In the genomic region with DNA sequence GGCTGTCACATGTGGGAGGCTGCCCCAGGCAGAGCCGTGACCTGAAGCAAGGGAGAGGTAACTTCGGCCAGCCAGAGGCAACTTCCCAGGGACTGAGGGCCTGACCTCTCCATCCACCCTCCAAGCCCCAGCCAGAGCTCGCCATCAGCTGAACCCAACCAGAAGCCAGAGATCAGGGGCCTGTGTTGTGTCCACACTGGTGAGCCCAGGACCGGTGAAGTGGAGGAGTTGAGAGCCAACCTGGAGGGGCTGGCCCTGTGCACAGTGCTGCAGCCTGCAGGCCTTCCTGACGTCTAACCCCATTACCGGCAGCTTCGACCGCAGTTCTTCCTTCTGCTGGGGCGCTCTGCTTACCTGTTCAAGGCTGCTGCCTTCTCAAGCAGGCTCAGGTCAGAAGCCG, we compare ENCODE assay signal across 27 cellular contexts. TPM values are rescaled to one million over a fixed set of nuclear protein-coding genes. Genes with fewer than 3 reads are reported as not detected.
DNase-seq lines count a peak whose midpoint lies in the region; ATAC-seq and TF ChIP-seq lines count a peak whose summit lies in the region.
"Had no signal": no experiment of that assay in that cellular context is flagged by ENCODE, and none has a peak within 500 bp of the region (broad histone marks: within the 10 kb centered on the region; RNA-seq: fewer than 3 reads in every experiment).

No MANE protein-coding gene starts in this region.

- H4K20me1 ChIP-seq in GM23338 (replicated peaks; ENCODE audit: insufficient read depth) = no peaks in the 10 kb centered on the region

- intact Hi-C loops in lower lobe of right lung (cut with DNase I) = no loop called here
- intact Hi-C loops in spleen (cut with DNase I; ENCODE audit: low total_unique reads) = no loop called here

- H3K4me1 Mint-ChIP-seq in GM23338 = peaks cover 5% of the 10 kb centered on the region
- peaks cover 5% of the 10 kb centered on the region for H3K4me1 Mint-ChIP-seq in WTC11

- TF ChIP-seq POLR2A in spleen (IDR thresholded peaks at IDR 0.05) (no peak), gastroesophageal sphincter (IDR thresholded peaks at IDR 0.05) (no peak)

- H3K9me3 ChIP-seq in lower lobe of right lung = no peaks in the 10 kb centered on the region
- H3K9me3 ChIP-seq in spleen = no peaks in the 10 kb centered on the region
- no peaks in the 10 kb centered on the region for H3K9me3 ChIP-seq in gastroesophageal sphincter
- H3K9me3 ChIP-seq: A549; BLaER1 treated with 17β-estradiol and CSF1 and Interleukin-3, amounts not matched to agents 10 nM and 100 nM; Caco-2; SJCRH30 had no signal

- no peak overlapping the region for H3K27ac ChIP-seq in GM23338 (ENCODE audit: low read depth)
- no peak overlapping the region for H3K27ac ChIP-seq in lower lobe of right lung
- H3K27ac ChIP-seq in spleen = no peak overlapping the region
- H3K27ac ChIP-seq in gastroesophageal sphincter = no peak overlapping the region
- H3K27ac ChIP-seq: A549; BLaER1 treated with 17β-estradiol and CSF1 and Interleukin-3, amounts not matched to agents 10 nM and 100 nM; SJCRH30 had no signal

- no peaks in the 10 kb centered on the region for H3K9me3 Mint-ChIP-seq in GM23338
- no peaks in the 10 kb centered on the region for H3K9me3 Mint-ChIP-seq in WTC11
- H3K9me3 Mint-ChIP-seq: CD8-positive, alpha-beta T cell had no signal

- 88 to 97% (median 94%) methylated on average over 10 of the region's 10 CpGs for WGBS in spleen, 5 donors
- 100% methylated on average over 1 of the region's 10 CpGs for WGBS in gastroesophageal sphincter (ENCODE audit: low coverage in 1 of 2), 2 donors

- no peak overlapping the region for H3K4me3 ChIP-seq in GM23338
- no peak overlapping the region for H3K4me3 ChIP-seq in lower lobe of right lung
- H3K4me3 ChIP-seq in spleen = no peak overlapping the region
- no peak overlapping the region for H3K4me3 ChIP-seq in gastroesophageal sphincter
- H3K4me3 ChIP-seq: A549; BLaER1 treated with 17β-estradiol and CSF1 and Interleukin-3, amounts not matched to agents 10 nM and 100 nM; SJCRH30 had no signal

- DNase-seq in GM23338 (ENCODE audit: low spot score) (no peak), WTC11 (ENCODE audit: low spot score) (no peak), lower lobe of right lung (peak; percentile 33), spleen (peak; percentile 61), HT-29 (ENCODE audit: low spot score) (no peak)
- DNase-seq: AML-193; Caco-2; CD8-positive, alpha-beta T cell; KBM-7; MV-4-11; NCI-H1105; NCI-H1436 treated with DMSO at 0.1 percent for 48 hours; NCI-H187 treated with DMSO at 0.1 percent for 48 hours; NCI-H2107; NCI-H446; NCI-H524 treated with DMSO at 0.1 percent for 48 hours; NCI-H774; SJCRH30 had no signal

- no peak for TF ChIP-seq EP300 in gastroesophageal sphincter (IDR thresholded peaks at IDR 0.05)

- H3K27me3 Mint-ChIP-seq in GM23338 (ENCODE audit: insufficient read depth, low read depth, poor library complexity) (no peaks in the 10 kb centered on the region), WTC11 (ENCODE audit: low read depth) (no peaks in the 10 kb centered on the region)

- no peaks in the 10 kb centered on the region for H3K9me2 ChIP-seq in GM23338 (ENCODE audit: insufficient read depth)

- no peaks in the 10 kb centered on the region for H3K27me3 ChIP-seq in GM23338 (ENCODE audit: insufficient read depth)
- peaks cover 5% of the 10 kb centered on the region for H3K27me3 ChIP-seq in lower lobe of right lung (ENCODE audit: low read depth)
- peaks cover 0 to 28% (median 0%) of the 10 kb centered on the region in 7 donors for H3K27me3 ChIP-seq in spleen (replicated peaks in 1 of 7)
- peaks cover 20% of the 10 kb centered on the region for H3K27me3 ChIP-seq in gastroesophageal sphincter
- H3K27me3 ChIP-seq: BLaER1 treated with 17β-estradiol and CSF1 and Interleukin-3, amounts not matched to agents 10 nM and 100 nM; SJCRH30 had no signal

- H3K4me2 ChIP-seq in GM23338 = no peak overlapping the region
- H3K4me2 ChIP-seq: A549; BLaER1 treated with 17β-estradiol and CSF1 and Interleukin-3, amounts not matched to agents 10 nM and 100 nM had no signal

- H2AFZ ChIP-seq in GM23338 = no peak overlapping the region

- CTCF ChIA-PET in WTC11 (lab: Charles Lee) = no interaction called here

- no peaks in the 10 kb centered on the region for H3K79me2 ChIP-seq in GM23338 (replicated peaks; ENCODE audit: insufficient read depth)

- H3K27ac Mint-ChIP-seq in GM23338 (no peak overlapping the region), WTC11 (no peak overlapping the region)
- H3K27ac Mint-ChIP-seq: CD8-positive, alpha-beta T cell had no signal

- H3F3A ChIP-seq in GM23338 (replicated peaks; ENCODE audit: low read depth) = 0 out of 2 replicates have a peak, but pooled peaks cover 4% of the 10 kb centered on the region

- H3K4me3 Mint-ChIP-seq in GM23338 (no peak overlapping the region), WTC11 (no peak overlapping the region)
- H3K4me3 Mint-ChIP-seq: CD8-positive, alpha-beta T cell had no signal

- peak; percentile 31; the same call in 2 of the 3 replicates for ATAC-seq in GM23338
- peak; percentile 61; the same call in 1 of the 2 replicates for ATAC-seq in WTC11
- ATAC-seq in lower lobe of right lung = no peak
- ATAC-seq in GM19351 (IDR thresholded peaks at IDR 0.05; ENCODE audit: unreplicated experiment) = no peak
- ATAC-seq in gastroesophageal sphincter = no peak
- ATAC-seq: A549; CD8-positive, alpha-beta T cell; HCT116; Right ventricle myocardium inferior; SK-N-SH treated with all-trans-retinoic acid at 6 μM for 48 hours had no signal

- H3K36me3 ChIP-seq in GM23338 (ENCODE audit: insufficient read depth) (no peaks in the 10 kb centered on the region), lower lobe of right lung (no peaks in the 10 kb centered on the region), spleen (no peaks in the 10 kb centered on the region), gastroesophageal sphincter (no peaks in the 10 kb centered on the region)
- H3K36me3 ChIP-seq: BLaER1 treated with 17β-estradiol and CSF1 and Interleukin-3, amounts not matched to agents 10 nM and 100 nM; SJCRH30 had no signal

- POLR2A ChIA-PET in WTC11 (lab: Charles Lee) = no interaction called here

- H3K36me3 Mint-ChIP-seq in GM23338 (ENCODE audit: low read depth) = no peaks in the 10 kb centered on the region
- H3K36me3 Mint-ChIP-seq in WTC11 = no peaks in the 10 kb centered on the region
- H3K36me3 Mint-ChIP-seq: CD8-positive, alpha-beta T cell had no signal

- TF ChIP-seq CTCF in GM23338 (conservative IDR thresholded peaks at IDR 0.05; ENCODE audit: low read depth in 2 of 2) = peak in 1 of 2 experiments; percentile 7; a peak in 1 of 4 replicates
- TF ChIP-seq CTCF in WTC11 (IDR thresholded peaks at IDR 0.05) = no peak
- no peak for TF ChIP-seq CTCF in lower lobe of right lung (IDR thresholded peaks at IDR 0.05)
- TF ChIP-seq CTCF in spleen (IDR thresholded peaks at IDR 0.05 in 8 of 11, conservative IDR thresholded peaks at IDR 0.05 in 3 of 11) = no peak
- no peak for TF ChIP-seq CTCF in gastroesophageal sphincter (IDR thresholded peaks at IDR 0.05)

- H3K4me1 ChIP-seq in GM23338 (ENCODE audit: insufficient read depth) (no peaks in the 10 kb centered on the region), lower lobe of right lung (peaks cover 12% of the 10 kb centered on the region), spleen (peaks cover 0 to 5% (median 0%) of the 10 kb centered on the region in 6 donors), gastroesophageal sphincter (peaks cover 0 to 12% (median 0%) of the 10 kb centered on the region in 3 donors)
- H3K4me1 ChIP-seq: A549; BLaER1 treated with 17β-estradiol and CSF1 and Interleukin-3, amounts not matched to agents 10 nM and 100 nM; Caco-2; SJCRH30 had no signal

TF ChIP-seq in GM23338, 12 proteins besides CTCF, POLR2A, EP300 and RAD21:
- TF ChIP-seq EZH2phosphoT487 (IDR thresholded peaks at IDR 0.05; ENCODE audit: unreplicated experiment) (no peak), ETS1 (IDR thresholded peaks at IDR 0.05) (no peak)
TF ChIP-seq in GM23338: peak in this region for 0.

TF ChIP-seq in WTC11, 78 proteins besides CTCF, POLR2A, EP300 and RAD21 (continues in another document):
- TF ChIP-seq, protein P1, sequence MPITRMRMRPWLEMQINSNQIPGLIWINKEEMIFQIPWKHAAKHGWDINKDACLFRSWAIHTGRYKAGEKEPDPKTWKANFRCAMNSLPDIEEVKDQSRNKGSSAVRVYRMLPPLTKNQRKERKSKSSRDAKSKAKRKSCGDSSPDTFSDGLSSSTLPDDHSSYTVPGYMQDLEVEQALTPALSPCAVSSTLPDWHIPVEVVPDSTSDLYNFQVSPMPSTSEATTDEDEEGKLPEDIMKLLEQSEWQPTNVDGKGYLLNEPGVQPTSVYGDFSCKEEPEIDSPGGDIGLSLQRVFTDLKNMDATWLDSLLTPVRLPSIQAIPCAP (CRISPR knock-in tag; IDR thresholded peaks at IDR 0.05) = no peak
- TF ChIP-seq, protein P2, sequence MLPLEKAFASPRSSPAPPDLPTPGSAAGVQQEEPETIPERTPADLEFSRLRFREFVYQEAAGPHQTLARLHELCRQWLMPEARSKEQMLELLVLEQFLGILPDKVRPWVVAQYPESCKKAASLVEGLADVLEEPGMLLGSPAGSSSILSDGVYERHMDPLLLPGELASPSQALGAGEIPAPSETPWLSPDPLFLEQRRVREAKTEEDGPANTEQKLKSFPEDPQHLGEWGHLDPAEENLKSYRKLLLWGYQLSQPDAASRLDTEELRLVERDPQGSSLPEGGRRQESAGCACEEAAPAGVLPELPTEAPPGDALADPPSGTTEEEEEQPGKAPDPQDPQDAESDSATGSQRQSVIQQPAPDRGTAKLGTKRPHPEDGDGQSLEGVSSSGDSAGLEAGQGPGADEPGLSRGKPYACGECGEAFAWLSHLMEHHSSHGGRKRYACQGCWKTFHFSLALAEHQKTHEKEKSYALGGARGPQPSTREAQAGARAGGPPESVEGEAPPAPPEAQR (CRISPR knock-in tag; IDR thresholded peaks at IDR 0.05) = no peak

RNA-seq across cellular contexts. Expression of gene PDE9A, which starts 19.6 kb away (rescaled TPM):
- 26.5 and 33.3 TPM in 2 replicates for total RNA-seq in GM23338 (2014; rRNA removed; shearing (Covaris generic))
- polyA plus RNA-seq in GM23338 (2016; fragmentation: Nextera tagmentation; extraction: Ambion mirVana) (27.2 and 31.1 TPM in 2 replicates), spleen (10 to 100 TPM in 2 of 3 donors, 1 to 10 TPM in 1; 7.9 to 33.5 (median 18.2) TPM)
- total RNA-seq in WTC11 (2021) (44.8 to 46.3 TPM (median 46.1 TPM) in 3 replicates), lower lobe of right lung (12.8 TPM), spleen (10 to 100 TPM; 15.1 to 45.5 (median 24.9) TPM), gastroesophageal sphincter (10 to 100 TPM; 10.6 to 83.2 (median 28.5) TPM)
- total RNA-seq in HT-29 (2014; rRNA removed; shearing (Covaris generic)) = 8.4 and 9.1 TPM in 2 replicates
- total RNA-seq: LHCN-M2, MCF 10A had no signal

Comparison
In these comparisons a context has a peak if more than half of its experiments do, and no peak if none do; other contexts are left out.
1. ATAC-seq: peak in GM23338 (single experiment) and WTC11 (single experiment); none in lower lobe of right lung (0 of 2), GM19351 (single experiment) and gastroesophageal sphincter (single experiment).
2. DNase-seq: peak in lower lobe of right lung (single experiment) and spleen (single experiment); none in GM23338 (single experiment), WTC11 (single experiment) and HT-29 (single experiment).